Comparison of ENCODE assay signal across 19 cellular contexts in the genomic region with DNA sequence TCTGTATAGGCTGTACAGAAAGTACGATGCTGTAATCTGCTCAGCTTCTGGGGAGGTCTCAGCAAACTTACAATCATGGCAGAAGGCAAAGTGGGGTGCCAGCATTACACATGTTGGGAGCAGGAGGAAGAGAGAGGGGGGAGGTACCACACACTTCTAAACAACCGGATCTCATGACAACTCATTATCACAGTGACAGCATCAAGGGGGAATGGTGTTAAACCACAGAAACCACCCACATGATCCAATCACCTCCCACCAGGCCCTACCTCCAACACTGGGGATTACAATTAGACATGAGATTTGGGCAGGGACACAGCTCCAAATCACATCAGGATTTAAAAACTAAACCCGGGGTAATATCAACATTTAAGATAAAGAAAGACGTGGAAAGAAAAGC.
DNase-seq lines count a peak whose midpoint lies in the region; ATAC-seq, FAIRE-seq and TF ChIP-seq lines count a peak whose summit lies in the region.
"Had no signal": no experiment of that assay in that cellular context is flagged by ENCODE, and none has a peak within 500 bp of the region (broad histone marks: within the 10 kb centered on the region; RNA-seq: fewer than 3 reads in every experiment).

No MANE protein-coding gene starts in this region.

- H3K27ac ChIP-seq in astrocyte (ENCODE audit: low read depth, low read length) (no peak overlapping the region), neural progenitor cell (no peak overlapping the region), endodermal cell (ENCODE audit: low read depth, low read length) (no peak overlapping the region), Karpas-422 (ENCODE audit: low read length) (no peak overlapping the region)
- H3K27ac ChIP-seq: 22Rv1, C4-2B, KMS-11 had no signal

- H3K36me3 Mint-ChIP-seq in astrocyte (ENCODE audit: low read depth, unreplicated experiment), result no peaks in the 10 kb centered on the region
- H3K36me3 Mint-ChIP-seq in neural progenitor cell, result peaks cover 4% of the 10 kb centered on the region
- H3K36me3 Mint-ChIP-seq in endodermal cell (ENCODE audit: low read depth), result no peaks in the 10 kb centered on the region
- H3K36me3 Mint-ChIP-seq in stimulated activated naive B cell treated with anti-CD40 and anti-IgM and Interleukin-4, amounts not matched to agents 10 μg/mL and 1 μg/mL and 100 μg/mL, for 72 hours, result no peaks in the 10 kb centered on the region
- H3K36me3 Mint-ChIP-seq: CD8-positive, alpha-beta T cell had no signal

- no peak overlapping the region for H3K4me3 Mint-ChIP-seq in astrocyte (ENCODE audit: unreplicated experiment)
- H3K4me3 Mint-ChIP-seq in neural progenitor cell, result peak overlapping the region; percentile 1
- H3K4me3 Mint-ChIP-seq in endodermal cell, result no peak overlapping the region
- H3K4me3 Mint-ChIP-seq in stimulated activated naive B cell treated with anti-CD40 and anti-IgM and Interleukin-4, amounts not matched to agents 10 μg/mL and 1 μg/mL and 100 μg/mL, for 72 hours, result no peak overlapping the region
- H3K4me3 Mint-ChIP-seq: CD8-positive, alpha-beta T cell had no signal

- H3K4me1 ChIP-seq in astrocyte (ENCODE audit: insufficient read depth, low read length) (no peaks in the 10 kb centered on the region), neural progenitor cell (peaks cover 12% of the 10 kb centered on the region), endodermal cell (ENCODE audit: control insufficient read depth, insufficient read depth, low read length) (no peaks in the 10 kb centered on the region), Karpas-422 (ENCODE audit: low read length) (peaks cover 22% of the 10 kb centered on the region)

- H3K9me3 ChIP-seq in astrocyte (ENCODE audit: insufficient read depth, low read depth, low read length) (no peaks in the 10 kb centered on the region), neural progenitor cell (ENCODE audit: low read depth) (no peaks in the 10 kb centered on the region), endodermal cell (ENCODE audit: control insufficient read depth, low read length) (no peaks in the 10 kb centered on the region), Karpas-422 (ENCODE audit: low read length) (no peaks in the 10 kb centered on the region)

- H3K36me3 ChIP-seq in astrocyte (ENCODE audit: insufficient read depth, low read length) (no peaks in the 10 kb centered on the region), neural progenitor cell (no peaks in the 10 kb centered on the region), endodermal cell (ENCODE audit: control insufficient read depth, insufficient read depth, low read length) (no peaks in the 10 kb centered on the region), Karpas-422 (ENCODE audit: insufficient read depth, low read length) (no peaks in the 10 kb centered on the region)

- DNase-seq in A172 (ENCODE audit: low spot score), result peak; percentile 55
- DNase-seq in Daoy (ENCODE audit: low read depth), result peak; percentile 11
- peak; percentile 13 for DNase-seq in astrocyte (ENCODE audit: low read depth)
- no peak for DNase-seq in neural progenitor cell (ENCODE audit: low spot score)
- no peak for DNase-seq in endodermal cell
- no peak for DNase-seq in Karpas-422
- no peak for DNase-seq in stimulated activated naive B cell treated with anti-CD40 and anti-IgM and Interleukin-4, amounts not matched to agents 10 μg/mL and 1 μg/mL and 100 μg/mL, for 72 hours
- DNase-seq: CD8-positive, alpha-beta T cell; COR-L47; DMS153 had no signal

- H3K9me3 Mint-ChIP-seq in astrocyte (ENCODE audit: unreplicated experiment), result peaks cover 13% of the 10 kb centered on the region
- peaks cover 10% of the 10 kb centered on the region for H3K9me3 Mint-ChIP-seq in neural progenitor cell
- H3K9me3 Mint-ChIP-seq in endodermal cell, result no peaks in the 10 kb centered on the region
- peaks cover 0 to 3% of the 10 kb centered on the region in 2 donors for H3K9me3 Mint-ChIP-seq in stimulated activated naive B cell treated with anti-CD40 and anti-IgM and Interleukin-4, amounts not matched to agents 10 μg/mL and 1 μg/mL and 100 μg/mL, for 72 hours
- H3K9me3 Mint-ChIP-seq: CD8-positive, alpha-beta T cell had no signal

- TF ChIP-seq CTCF in astrocyte (IDR thresholded peaks at IDR 0.05; ENCODE audit: insufficient read depth, low read depth, low read length) (no peak), neural progenitor cell (IDR thresholded peaks at IDR 0.05) (no peak), endodermal cell (conservative IDR thresholded peaks at IDR 0.05) (no peak)

- H3K4me1 Mint-ChIP-seq in astrocyte (ENCODE audit: low read depth, unreplicated experiment) (no peaks in the 10 kb centered on the region), neural progenitor cell (peaks cover 29% of the 10 kb centered on the region), endodermal cell (peaks cover 6% of the 10 kb centered on the region)
- no peaks in the 10 kb centered on the region for H3K4me1 Mint-ChIP-seq in stimulated activated naive B cell treated with anti-CD40 and anti-IgM and Interleukin-4, amounts not matched to agents 10 μg/mL and 1 μg/mL and 100 μg/mL, for 72 hours

- no peak for FAIRE-seq in astrocyte (lab: Jason Lieb, UNC)
- FAIRE-seq: D721Med, GM12878, GM18507, HepG2, HTR-8/SVneo had no signal

- peaks cover 4% of the 10 kb centered on the region for H3F3A ChIP-seq in neural progenitor cell (ENCODE audit: low read depth)

- H3K79me2 ChIP-seq in astrocyte (ENCODE audit: insufficient read depth, low read length) (no peaks in the 10 kb centered on the region), neural progenitor cell (ENCODE audit: low read depth) (no peaks in the 10 kb centered on the region), Karpas-422 (ENCODE audit: low read length) (no peaks in the 10 kb centered on the region)

- WGBS in endodermal cell (ENCODE audit: insufficient coverage in 1 of 2, insufficient read length in 1 of 2), 2 experiments, result 87 to 90% methylated on average over 3 to 4 of the region's 4 CpGs

- H2AFZ ChIP-seq in astrocyte (ENCODE audit: low read depth, low read length), result no peak overlapping the region
- no peak overlapping the region for H2AFZ ChIP-seq in neural progenitor cell (replicated peaks)
- no peak overlapping the region for H2AFZ ChIP-seq in Karpas-422 (ENCODE audit: low read length)

- H3K9me2 ChIP-seq in Karpas-422 (replicated peaks; ENCODE audit: insufficient read depth, low read length), result no peaks in the 10 kb centered on the region

- H3K9ac ChIP-seq in astrocyte (ENCODE audit: low read length), result no peak overlapping the region
- H3K9ac ChIP-seq in neural progenitor cell, result no peak overlapping the region
- H3K9ac ChIP-seq in endodermal cell (ENCODE audit: extremely low read depth, low read length, poor library complexity, severe bottlenecking), result no peak overlapping the region
- no peak overlapping the region for H3K9ac ChIP-seq in Karpas-422 (ENCODE audit: low read length)
- H3K9ac ChIP-seq: KMS-11 had no signal

- H4K20me1 ChIP-seq in astrocyte (ENCODE audit: insufficient read depth, low read length), result no peaks in the 10 kb centered on the region
- no peaks in the 10 kb centered on the region for H4K20me1 ChIP-seq in neural progenitor cell (ENCODE audit: low read depth)
- H4K20me1 ChIP-seq in Karpas-422 (ENCODE audit: insufficient read depth, low read depth, low read length), result no peaks in the 10 kb centered on the region

- H3K27me3 ChIP-seq in astrocyte (ENCODE audit: insufficient read depth, low read length), result no peaks in the 10 kb centered on the region
- H3K27me3 ChIP-seq in neural progenitor cell, result no peaks in the 10 kb centered on the region
- H3K27me3 ChIP-seq in endodermal cell (ENCODE audit: control insufficient read depth, insufficient read depth, low read length, poor library complexity, severe bottlenecking), result no peaks in the 10 kb centered on the region
- no peaks in the 10 kb centered on the region for H3K27me3 ChIP-seq in Karpas-422 (ENCODE audit: low read length)

- no peaks in the 10 kb centered on the region for H3K27me3 Mint-ChIP-seq in astrocyte (ENCODE audit: low read depth, unreplicated experiment)
- peaks cover 2% of the 10 kb centered on the region for H3K27me3 Mint-ChIP-seq in neural progenitor cell (ENCODE audit: insufficient read depth, low read depth)
- H3K27me3 Mint-ChIP-seq in endodermal cell (ENCODE audit: insufficient read depth), result peaks cover 30% of the 10 kb centered on the region
- H3K27me3 Mint-ChIP-seq in stimulated activated naive B cell treated with anti-CD40 and anti-IgM and Interleukin-4, amounts not matched to agents 10 μg/mL and 1 μg/mL and 100 μg/mL, for 72 hours, result peaks cover 29 to 41% of the 10 kb centered on the region in 2 donors

- H3K4me3 ChIP-seq in astrocyte (ENCODE audit: insufficient read depth, low read depth, low read length), result no peak overlapping the region
- H3K4me3 ChIP-seq in neural progenitor cell, result no peak overlapping the region
- no peak overlapping the region for H3K4me3 ChIP-seq in endodermal cell (ENCODE audit: low read length)
- no peak overlapping the region for H3K4me3 ChIP-seq in Karpas-422 (ENCODE audit: low read length)
- H3K4me3 ChIP-seq: GM12878 had no signal

- H3K27ac Mint-ChIP-seq in astrocyte (ENCODE audit: unreplicated experiment) (no peak overlapping the region), neural progenitor cell (peak overlapping the region; percentile 61), endodermal cell (no peak overlapping the region)
- H3K27ac Mint-ChIP-seq in stimulated activated naive B cell treated with anti-CD40 and anti-IgM and Interleukin-4, amounts not matched to agents 10 μg/mL and 1 μg/mL and 100 μg/mL, for 72 hours, result no peak overlapping the region
- H3K27ac Mint-ChIP-seq: CD8-positive, alpha-beta T cell had no signal

- ATAC-seq in stimulated activated naive B cell treated with anti-CD40 and anti-IgM and Interleukin-4, amounts not matched to agents 10 μg/mL and 1 μg/mL and 100 μg/mL, for 72 hours (replicated peaks), result no peak
- ATAC-seq: CD8-positive, alpha-beta T cell; GM12878; HCT116; HepG2 had no signal

- H3K4me2 ChIP-seq in astrocyte (ENCODE audit: low read length), result no peak overlapping the region
- peak overlapping the region; percentile 3 for H3K4me2 ChIP-seq in neural progenitor cell
- no peak overlapping the region for H3K4me2 ChIP-seq in Karpas-422 (ENCODE audit: low read depth, low read length, poor library complexity, severe bottlenecking)
- H3K4me2 ChIP-seq: KMS-11 had no signal

Comparison
In these comparisons a context has a peak if more than half of its experiments do, and no peak if none do; other contexts are left out.
1. DNase-seq: peak in A172 (single experiment), Daoy (single experiment) and astrocyte (single experiment); none in neural progenitor cell (single experiment), endodermal cell (single experiment), Karpas-422 (single experiment) and stimulated activated naive B cell treated with anti-CD40 and anti-IgM and Interleukin-4, amounts not matched to agents 10 μg/mL and 1 μg/mL and 100 μg/mL, for 72 hours (single experiment).